Comparison of ENCODE assay signal across 1 cellular context in the genomic region with DNA sequence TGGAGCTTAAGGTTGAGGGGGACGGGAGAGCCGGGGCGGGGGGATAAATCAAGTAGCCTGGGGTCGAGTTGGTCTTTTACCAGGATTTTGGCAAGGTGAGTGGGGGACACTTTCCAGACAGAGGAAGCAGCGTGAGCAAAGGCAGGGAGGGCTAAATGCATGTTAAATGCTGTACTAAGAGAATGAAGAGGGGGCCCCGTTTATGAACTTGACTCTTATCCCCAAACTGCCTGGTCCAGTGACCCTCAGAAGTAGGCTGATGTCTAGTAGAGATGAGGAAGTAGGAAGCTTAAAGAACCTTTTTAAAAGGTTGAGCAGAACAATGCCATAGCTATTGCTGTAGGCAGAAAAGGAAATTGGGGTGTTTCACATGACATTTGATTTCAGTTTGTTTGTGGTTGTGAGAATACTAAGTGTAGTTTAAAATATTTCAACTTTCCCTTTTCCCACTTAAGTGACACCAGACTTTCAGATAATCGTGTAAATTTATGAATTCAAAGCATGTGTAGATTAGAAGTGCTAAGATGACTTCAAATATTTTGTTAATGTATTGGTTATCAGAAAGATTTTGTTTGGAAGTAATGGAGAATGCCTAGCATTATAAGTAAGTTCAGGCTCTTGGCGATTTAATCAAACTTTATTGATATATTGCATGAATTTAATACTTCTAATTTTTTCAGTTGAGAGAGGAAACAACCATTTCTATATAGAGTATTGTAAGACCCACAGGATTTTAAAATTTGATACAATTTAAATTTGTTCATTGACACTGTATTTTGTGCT.
TF ChIP-seq lines count a peak whose summit lies in the region.

No MANE protein-coding gene starts in this region.

TF ChIP-seq in WTC11, 78 proteins besides CTCF, POLR2A, EP300 and RAD21 (continued from another document):
- TF ChIP-seq, protein P1, sequence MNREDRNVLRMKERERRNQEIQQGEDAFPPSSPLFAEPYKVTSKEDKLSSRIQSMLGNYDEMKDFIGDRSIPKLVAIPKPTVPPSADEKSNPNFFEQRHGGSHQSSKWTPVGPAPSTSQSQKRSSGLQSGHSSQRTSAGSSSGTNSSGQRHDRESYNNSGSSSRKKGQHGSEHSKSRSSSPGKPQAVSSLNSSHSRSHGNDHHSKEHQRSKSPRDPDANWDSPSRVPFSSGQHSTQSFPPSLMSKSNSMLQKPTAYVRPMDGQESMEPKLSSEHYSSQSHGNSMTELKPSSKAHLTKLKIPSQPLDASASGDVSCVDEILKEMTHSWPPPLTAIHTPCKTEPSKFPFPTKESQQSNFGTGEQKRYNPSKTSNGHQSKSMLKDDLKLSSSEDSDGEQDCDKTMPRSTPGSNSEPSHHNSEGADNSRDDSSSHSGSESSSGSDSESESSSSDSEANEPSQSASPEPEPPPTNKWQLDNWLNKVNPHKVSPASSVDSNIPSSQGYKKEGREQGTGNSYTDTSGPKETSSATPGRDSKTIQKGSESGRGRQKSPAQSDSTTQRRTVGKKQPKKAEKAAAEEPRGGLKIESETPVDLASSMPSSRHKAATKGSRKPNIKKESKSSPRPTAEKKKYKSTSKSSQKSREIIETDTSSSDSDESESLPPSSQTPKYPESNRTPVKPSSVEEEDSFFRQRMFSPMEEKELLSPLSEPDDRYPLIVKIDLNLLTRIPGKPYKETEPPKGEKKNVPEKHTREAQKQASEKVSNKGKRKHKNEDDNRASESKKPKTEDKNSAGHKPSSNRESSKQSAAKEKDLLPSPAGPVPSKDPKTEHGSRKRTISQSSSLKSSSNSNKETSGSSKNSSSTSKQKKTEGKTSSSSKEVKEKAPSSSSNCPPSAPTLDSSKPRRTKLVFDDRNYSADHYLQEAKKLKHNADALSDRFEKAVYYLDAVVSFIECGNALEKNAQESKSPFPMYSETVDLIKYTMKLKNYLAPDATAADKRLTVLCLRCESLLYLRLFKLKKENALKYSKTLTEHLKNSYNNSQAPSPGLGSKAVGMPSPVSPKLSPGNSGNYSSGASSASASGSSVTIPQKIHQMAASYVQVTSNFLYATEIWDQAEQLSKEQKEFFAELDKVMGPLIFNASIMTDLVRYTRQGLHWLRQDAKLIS (CRISPR knock-in tag; IDR thresholded peaks at IDR 0.05; ENCODE audit: borderline replicate concordance), result no peak
- TF ChIP-seq, protein P2, sequence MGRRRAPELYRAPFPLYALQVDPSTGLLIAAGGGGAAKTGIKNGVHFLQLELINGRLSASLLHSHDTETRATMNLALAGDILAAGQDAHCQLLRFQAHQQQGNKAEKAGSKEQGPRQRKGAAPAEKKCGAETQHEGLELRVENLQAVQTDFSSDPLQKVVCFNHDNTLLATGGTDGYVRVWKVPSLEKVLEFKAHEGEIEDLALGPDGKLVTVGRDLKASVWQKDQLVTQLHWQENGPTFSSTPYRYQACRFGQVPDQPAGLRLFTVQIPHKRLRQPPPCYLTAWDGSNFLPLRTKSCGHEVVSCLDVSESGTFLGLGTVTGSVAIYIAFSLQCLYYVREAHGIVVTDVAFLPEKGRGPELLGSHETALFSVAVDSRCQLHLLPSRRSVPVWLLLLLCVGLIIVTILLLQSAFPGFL (CRISPR knock-in tag; IDR thresholded peaks at IDR 0.05; ENCODE audit: borderline replicate concordance), result no peak
- no peak for TF ChIP-seq GTF2I (CRISPR knock-in tag; conservative IDR thresholded peaks at IDR 0.05)
- TF ChIP-seq, protein P3, sequence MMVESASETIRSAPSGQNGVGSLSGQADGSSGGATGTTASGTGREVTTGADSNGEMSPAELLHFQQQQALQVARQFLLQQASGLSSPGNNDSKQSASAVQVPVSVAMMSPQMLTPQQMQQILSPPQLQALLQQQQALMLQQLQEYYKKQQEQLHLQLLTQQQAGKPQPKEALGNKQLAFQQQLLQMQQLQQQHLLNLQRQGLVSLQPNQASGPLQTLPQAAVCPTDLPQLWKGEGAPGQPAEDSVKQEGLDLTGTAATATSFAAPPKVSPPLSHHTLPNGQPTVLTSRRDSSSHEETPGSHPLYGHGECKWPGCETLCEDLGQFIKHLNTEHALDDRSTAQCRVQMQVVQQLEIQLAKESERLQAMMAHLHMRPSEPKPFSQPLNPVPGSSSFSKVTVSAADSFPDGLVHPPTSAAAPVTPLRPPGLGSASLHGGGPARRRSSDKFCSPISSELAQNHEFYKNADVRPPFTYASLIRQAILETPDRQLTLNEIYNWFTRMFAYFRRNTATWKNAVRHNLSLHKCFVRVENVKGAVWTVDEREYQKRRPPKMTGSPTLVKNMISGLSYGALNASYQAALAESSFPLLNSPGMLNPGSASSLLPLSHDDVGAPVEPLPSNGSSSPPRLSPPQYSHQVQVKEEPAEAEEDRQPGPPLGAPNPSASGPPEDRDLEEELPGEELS (CRISPR knock-in tag; IDR thresholded peaks at IDR 0.05), result no peak
